In genomic region chr2:217417536-217417935, GRCh38 we compare ENCODE assay signal across 23 cellular contexts.
A peak's percentile ranks its signal among the peaks of the same experiment; 100 is the strongest.
DNase-seq lines count a peak whose midpoint lies in the region; ATAC-seq and TF ChIP-seq lines count a peak whose summit lies in the region.
"Had no signal": no experiment of that assay in that cellular context is flagged by ENCODE, and none has a peak within 500 bp of the region (broad histone marks: within the 10 kb centered on the region; RNA-seq: fewer than 3 reads in every experiment).

No MANE protein-coding gene starts in this region.

- no peak for ATAC-seq in activated T-cell treated with anti-CD3 and anti-CD28 coated beads, Interleukin-2, amount 50 U/mL, for 72 hours (replicated peaks in 1 of 2)
- ATAC-seq in GM18502 (IDR thresholded peaks at IDR 0.05; ENCODE audit: poor library complexity, unreplicated experiment): no peak

- no peaks in the 10 kb centered on the region for H3K9me3 ChIP-seq in esophagus muscularis mucosa
- H3K9me3 ChIP-seq in osteoblast (ENCODE audit: low read depth, low read length): no peaks in the 10 kb centered on the region
- H3K9me3 ChIP-seq: SJSA1 had no signal

- no peaks in the 10 kb centered on the region for H3K36me3 Mint-ChIP-seq in activated T-cell treated with anti-CD3 and anti-CD28 coated beads, Interleukin-2, amount 50 U/mL, for 72 hours (ENCODE audit: insufficient read depth in 2 of 2)

- no peak overlapping the region for H3K4me2 ChIP-seq in osteoblast (ENCODE audit: insufficient read depth, low read length)
- H3K4me2 ChIP-seq: KMS-11, PC-9 had no signal

- H3K4me3 Mint-ChIP-seq in activated T-cell treated with anti-CD3 and anti-CD28 coated beads, Interleukin-2, amount 50 U/mL, for 72 hours: no peak overlapping the region
- H3K4me3 Mint-ChIP-seq: IgD-negative memory B cell had no signal

- TF ChIP-seq EP300 in esophagus muscularis mucosa (IDR thresholded peaks at IDR 0.05): no peak

- no peak overlapping the region for H3K4me3 ChIP-seq in esophagus muscularis mucosa
- no peak overlapping the region for H3K4me3 ChIP-seq in osteoblast (ENCODE audit: insufficient read depth, low read length)
- H3K4me3 ChIP-seq: PC-9, SJSA1 had no signal

- H3K27ac ChIP-seq in esophagus muscularis mucosa (replicated peaks in 1 of 4) (peak overlapping the region; percentile 77 to 80 (median 78)), osteoblast (ENCODE audit: low read depth, low read length) (peak overlapping the region; percentile 16)
- H3K27ac ChIP-seq: 22Rv1, KMS-11, PC-9, SJSA1 had no signal

- TF ChIP-seq POLR2A in esophagus muscularis mucosa (IDR thresholded peaks at IDR 0.05; ENCODE audit: low read depth) (no peak), erythroblast (IDR thresholded peaks at IDR 0.05; ENCODE audit: low read length) (no peak)

- H3K27me3 ChIP-seq in esophagus muscularis mucosa (no peaks in the 10 kb centered on the region), osteoblast (ENCODE audit: insufficient read depth, low read length) (no peaks in the 10 kb centered on the region)
- H3K27me3 ChIP-seq: SJSA1 had no signal

- no peaks in the 10 kb centered on the region for H3K79me2 ChIP-seq in osteoblast (ENCODE audit: insufficient read depth, low read length)

- no peak overlapping the region for H2AFZ ChIP-seq in osteoblast (ENCODE audit: low read length)
- H2AFZ ChIP-seq: PC-9 had no signal

- H3K27ac Mint-ChIP-seq in activated T-cell treated with anti-CD3 and anti-CD28 coated beads, Interleukin-2, amount 50 U/mL, for 72 hours: peak overlapping the region; percentile 24
- H3K27ac Mint-ChIP-seq: IgD-negative memory B cell had no signal

- H3K4me1 ChIP-seq in esophagus muscularis mucosa (peaks cover 8 to 65% (median 58%) of the 10 kb centered on the region in 4 donors), osteoblast (ENCODE audit: insufficient read depth, low read length) (peaks cover 14% of the 10 kb centered on the region)
- H3K4me1 ChIP-seq: SJSA1 had no signal

- H3K9me3 Mint-ChIP-seq in activated T-cell treated with anti-CD3 and anti-CD28 coated beads, Interleukin-2, amount 50 U/mL, for 72 hours: no peaks in the 10 kb centered on the region
- H3K9me3 Mint-ChIP-seq: IgD-negative memory B cell had no signal

- H3K4me1 Mint-ChIP-seq in activated T-cell treated with anti-CD3 and anti-CD28 coated beads, Interleukin-2, amount 50 U/mL, for 72 hours (ENCODE audit: low read depth): no peaks in the 10 kb centered on the region

- H3K27me3 Mint-ChIP-seq in activated T-cell treated with anti-CD3 and anti-CD28 coated beads, Interleukin-2, amount 50 U/mL, for 72 hours (ENCODE audit: low read depth): no peaks in the 10 kb centered on the region
- H3K27me3 Mint-ChIP-seq: IgD-negative memory B cell had no signal

- no peak for DNase-seq in activated T-cell treated with anti-CD3 and anti-CD28 coated beads, Interleukin-2, amount 50 U/mL, for 72 hours
- DNase-seq in activated T-cell treated with anti-CD3 and anti-CD28 coated beads for 4 hours: no peak
- DNase-seq in esophagus muscularis mucosa (ENCODE audit: extremely low spot score): peak; percentile 66
- DNase-seq in osteoblast (ENCODE audit: insufficient read length, low spot score, missing footprints): no peak
- DNase-seq in NCI-H1048 (lab: John Stamatoyannopoulos, UW): no peak
- no peak for DNase-seq in HPDE6-E6E7 (ENCODE audit: extremely low spot score)
- DNase-seq in erythroblast (lab: John Stamatoyannopoulos, UW): no peak
- DNase-seq: Calu3, DMS79 treated with DMSO at 0.1 percent for 48 hours, H7, MM.1S, NCI-H1417, NCI-H1694, NCI-H2029 treated with DMSO at 0.1 percent for 48 hours, NCI-H526 treated with DMSO at 0.1 percent for 48 hours, PC-9, Right ventricle myocardium superior, RPMI8226 had no signal

- intact Hi-C loops in esophagus muscularis mucosa (cut with DNase I): no loop called here

- no peaks in the 10 kb centered on the region for H3K36me3 ChIP-seq in esophagus muscularis mucosa
- H3K36me3 ChIP-seq in osteoblast (ENCODE audit: insufficient read depth, low read length): no peaks in the 10 kb centered on the region
- H3K36me3 ChIP-seq: SJSA1 had no signal

- no peaks in the 10 kb centered on the region for H4K20me1 ChIP-seq in osteoblast (ENCODE audit: insufficient read depth, low read length)

- TF ChIP-seq CTCF in esophagus muscularis mucosa (IDR thresholded peaks at IDR 0.05) (no peak), osteoblast (IDR thresholded peaks at IDR 0.05; ENCODE audit: extremely low read depth, low read depth, low read length) (no peak)
